1 cellular context compared by ENCODE assay signal in the genomic region with DNA sequence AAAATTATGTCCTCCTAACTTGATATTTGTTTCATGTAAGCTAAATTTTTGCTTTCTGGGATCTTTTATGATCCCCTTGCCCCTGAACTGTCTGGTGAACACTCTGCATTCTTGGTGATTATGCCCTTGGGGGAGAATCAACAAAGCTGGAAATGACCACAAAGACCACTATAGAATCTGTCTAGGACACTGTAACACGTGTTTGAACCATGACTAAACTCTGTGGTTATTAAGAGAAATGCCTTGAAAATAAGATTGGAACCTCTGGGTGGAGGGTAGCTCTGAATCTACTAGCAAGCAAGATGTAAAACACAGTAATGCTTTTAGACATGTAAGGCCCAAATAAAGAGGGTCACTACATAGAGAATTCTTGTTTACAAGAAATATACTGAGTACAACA.
TF ChIP-seq lines count a peak whose summit lies in the region.

No MANE protein-coding gene starts in this region.

TF ChIP-seq in WTC11, 78 proteins besides CTCF, POLR2A, EP300 and RAD21 (continued from another document):
- TF ChIP-seq, protein P1, sequence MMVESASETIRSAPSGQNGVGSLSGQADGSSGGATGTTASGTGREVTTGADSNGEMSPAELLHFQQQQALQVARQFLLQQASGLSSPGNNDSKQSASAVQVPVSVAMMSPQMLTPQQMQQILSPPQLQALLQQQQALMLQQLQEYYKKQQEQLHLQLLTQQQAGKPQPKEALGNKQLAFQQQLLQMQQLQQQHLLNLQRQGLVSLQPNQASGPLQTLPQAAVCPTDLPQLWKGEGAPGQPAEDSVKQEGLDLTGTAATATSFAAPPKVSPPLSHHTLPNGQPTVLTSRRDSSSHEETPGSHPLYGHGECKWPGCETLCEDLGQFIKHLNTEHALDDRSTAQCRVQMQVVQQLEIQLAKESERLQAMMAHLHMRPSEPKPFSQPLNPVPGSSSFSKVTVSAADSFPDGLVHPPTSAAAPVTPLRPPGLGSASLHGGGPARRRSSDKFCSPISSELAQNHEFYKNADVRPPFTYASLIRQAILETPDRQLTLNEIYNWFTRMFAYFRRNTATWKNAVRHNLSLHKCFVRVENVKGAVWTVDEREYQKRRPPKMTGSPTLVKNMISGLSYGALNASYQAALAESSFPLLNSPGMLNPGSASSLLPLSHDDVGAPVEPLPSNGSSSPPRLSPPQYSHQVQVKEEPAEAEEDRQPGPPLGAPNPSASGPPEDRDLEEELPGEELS (CRISPR knock-in tag; IDR thresholded peaks at IDR 0.05), result no peak
- TF ChIP-seq, protein P2, sequence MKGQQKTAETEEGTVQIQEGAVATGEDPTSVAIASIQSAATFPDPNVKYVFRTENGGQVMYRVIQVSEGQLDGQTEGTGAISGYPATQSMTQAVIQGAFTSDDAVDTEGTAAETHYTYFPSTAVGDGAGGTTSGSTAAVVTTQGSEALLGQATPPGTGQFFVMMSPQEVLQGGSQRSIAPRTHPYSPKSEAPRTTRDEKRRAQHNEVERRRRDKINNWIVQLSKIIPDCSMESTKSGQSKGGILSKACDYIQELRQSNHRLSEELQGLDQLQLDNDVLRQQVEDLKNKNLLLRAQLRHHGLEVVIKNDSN (CRISPR knock-in tag; IDR thresholded peaks at IDR 0.05), result no peak
- no peak for TF ChIP-seq ERG (CRISPR knock-in tag; IDR thresholded peaks at IDR 0.05)
- no peak for TF ChIP-seq ZNF219 (CRISPR knock-in tag; IDR thresholded peaks at IDR 0.05; ENCODE audit: borderline replicate concordance)
- TF ChIP-seq ZNF232 (CRISPR knock-in tag; IDR thresholded peaks at IDR 0.05), result no peak
- no peak for TF ChIP-seq FOXJ3 (CRISPR knock-in tag; IDR thresholded peaks at IDR 0.05; ENCODE audit: borderline replicate concordance)
